In genomic region chr7:41003031-41003925, GRCh38 we compare ENCODE assay signal across 8 cellular contexts.
DNase-seq lines count a peak whose midpoint lies in the region; ATAC-seq and TF ChIP-seq lines count a peak whose summit lies in the region.

No MANE protein-coding gene starts in this region.

- peak; percentile 36 for DNase-seq in NCI-H1105 treated with DMSO at 0.1 percent for 48 hours (lab: John Stamatoyannopoulos, UW)
- DNase-seq in NCI-H1105 (lab: John Stamatoyannopoulos, UW) = no peak
- peak; percentile 82 for DNase-seq in NCI-H226
- DNase-seq in cardiac fibroblast (ENCODE audit: low read depth in 2 of 2) = peak; percentile 50 to 77
- DNase-seq in mesendoderm = peak; percentile 82
- DNase-seq in NCI-H1436 (lab: John Stamatoyannopoulos, UW) = no peak
- DNase-seq in NCI-H774 (lab: John Stamatoyannopoulos, UW) = no peak

- H2BK15ac ChIP-seq in mesendoderm (replicated peaks; ENCODE audit: low read depth) = no peak overlapping the region

- H3K56ac ChIP-seq in mesendoderm (ENCODE audit: low read length) = no peak overlapping the region

- H3K36me3 ChIP-seq in mesendoderm (ENCODE audit: control insufficient read depth, insufficient read depth, low read length) = no peaks in the 10 kb centered on the region

- TF ChIP-seq CTCF in cardiac fibroblast (IDR thresholded peaks at IDR 0.05; ENCODE audit: low read depth, low read length) = peak; percentile 85

- H3K18ac ChIP-seq in mesendoderm (ENCODE audit: low read length) = no peak overlapping the region

- H3K79me2 ChIP-seq in mesendoderm (ENCODE audit: control insufficient read depth, insufficient read depth, low read length) = no peaks in the 10 kb centered on the region

- H3K4ac ChIP-seq in mesendoderm (ENCODE audit: low read depth, low read length) = no peak overlapping the region

- no peak overlapping the region for H3K4me3 ChIP-seq in cardiac fibroblast (replicated peaks in 1 of 2; ENCODE audit: low read depth in 2 of 2, low read length in 2 of 2)
- H3K4me3 ChIP-seq in mesendoderm (ENCODE audit: low read length) = no peak overlapping the region

- H3K23ac ChIP-seq in mesendoderm (ENCODE audit: low read length) = no peak overlapping the region

- no peaks in the 10 kb centered on the region for H3K4me1 ChIP-seq in mesendoderm (ENCODE audit: control insufficient read depth, low read depth, low read length)

- no peak overlapping the region for H4K8ac ChIP-seq in mesendoderm (ENCODE audit: low read depth, low read length)

- no peak overlapping the region for H3K4me2 ChIP-seq in mesendoderm (ENCODE audit: low read length)

- no peak overlapping the region for H2BK120ac ChIP-seq in mesendoderm (ENCODE audit: low read depth, low read length)

- H3K27me3 ChIP-seq in mesendoderm (ENCODE audit: insufficient read depth, low read length, poor library complexity) = no peaks in the 10 kb centered on the region

- H2AK5ac ChIP-seq in mesendoderm (ENCODE audit: low read length) = no peak overlapping the region

- no peaks in the 10 kb centered on the region for H3K79me1 ChIP-seq in mesendoderm (ENCODE audit: low read length)

- no peak overlapping the region for H2BK5ac ChIP-seq in mesendoderm (ENCODE audit: low read length)

- ATAC-seq in GM21526 (IDR thresholded peaks at IDR 0.05; ENCODE audit: low FRiP score, unreplicated experiment) = peak; percentile 81

- H3K27ac ChIP-seq in mesendoderm (ENCODE audit: low read depth, low read length) = no peak overlapping the region

- no CpG with 5 or more reads among the region's 10 CpGs for WGBS in mesendoderm (ENCODE audit: extremely low coverage, insufficient coverage, low lambda C conversion rate)

- H4K5ac ChIP-seq in mesendoderm (ENCODE audit: low read length) = no peak overlapping the region

- H3K9ac ChIP-seq in mesendoderm (ENCODE audit: low read length) = no peak overlapping the region

Comparison
In these comparisons a context has a peak if more than half of its experiments do, and no peak if none do; other contexts are left out.
1. DNase-seq: peak in NCI-H1105 treated with DMSO at 0.1 percent for 48 hours (single experiment), NCI-H226 (single experiment), cardiac fibroblast (2 of 2) and mesendoderm (single experiment); none in NCI-H1105 (single experiment), NCI-H1436 (single experiment) and NCI-H774 (single experiment).